28 cellular contexts compared by ENCODE assay signal in the genomic region with DNA sequence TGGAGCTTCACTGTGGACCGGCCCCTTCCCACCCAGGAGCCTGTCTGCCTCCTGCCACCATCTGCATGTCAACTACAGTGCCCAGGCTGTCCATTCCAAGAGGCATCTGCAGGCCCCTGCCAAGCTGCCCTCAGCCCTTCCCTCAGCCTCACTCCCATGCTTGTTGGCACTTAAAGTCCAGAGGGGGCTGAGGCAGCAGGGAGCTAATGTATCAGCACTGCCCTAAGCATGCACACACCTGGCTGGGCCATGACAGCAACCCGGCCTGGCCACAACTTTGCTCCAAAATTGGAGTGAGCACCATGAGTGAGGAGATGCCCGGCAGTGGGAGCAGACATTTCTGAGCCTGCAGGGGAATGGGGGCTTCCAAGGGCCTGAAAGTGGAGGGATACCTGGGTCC.
"Had no signal": no experiment of that assay in that cellular context is flagged by ENCODE, and none has a peak within 500 bp of the region (broad histone marks: within the 10 kb centered on the region; RNA-seq: fewer than 3 reads in every experiment).

No MANE protein-coding gene starts in this region.

- H3K4me3 Mint-ChIP-seq: stimulated activated effector memory CD8-positive, alpha-beta T cell treated with anti-CD3 and anti-CD28 coated beads, Interleukin-12 subunit alpha, Interleukin-12 subunit beta, amount 100 ng/mL, for 72 hours; stimulated activated memory B cell treated with anti-CD40 and anti-IgM and Interleukin-4, amounts not matched to agents 10 μg/mL and 1 μg/mL and 100 μg/mL, for 72 hours; stimulated activated naive B cell treated with anti-CD40 and anti-IgM and Interleukin-4, amounts not matched to agents 10 μg/mL and 1 μg/mL and 100 μg/mL, for 72 hours; stimulated activated naive CD8-positive, alpha-beta T cell treated with anti-CD3 and anti-CD28 coated beads, Interleukin-15, amount 100 ng/mL, for 72 hours; stimulated activated naive CD8-positive, alpha-beta T cell treated with anti-CD3 and anti-CD28 coated beads, Interleukin-15, Interleukin-2, amounts not matched to agents 100 ng/mL and 50 ng/mL, for 24 hours; type B pancreatic cell had no signal

- H3K4me1 Mint-ChIP-seq: stimulated activated effector memory CD8-positive, alpha-beta T cell treated with anti-CD3 and anti-CD28 coated beads, Interleukin-12 subunit alpha, Interleukin-12 subunit beta, amount 100 ng/mL, for 72 hours; stimulated activated memory B cell treated with anti-CD40 and anti-IgM and Interleukin-4, amounts not matched to agents 10 μg/mL and 1 μg/mL and 100 μg/mL, for 72 hours; stimulated activated naive B cell treated with anti-CD40 and anti-IgM and Interleukin-4, amounts not matched to agents 10 μg/mL and 1 μg/mL and 100 μg/mL, for 72 hours; stimulated activated naive CD8-positive, alpha-beta T cell treated with anti-CD3 and anti-CD28 coated beads, Interleukin-15, amount 100 ng/mL, for 72 hours had no signal

- H3K4me1 ChIP-seq: stomach, suprapubic skin, testis, thyroid gland, tibial artery, tibial nerve, transverse colon, upper lobe of left lung, upper lobe of right lung, uterus, vagina had no signal

- H3K9me3 Mint-ChIP-seq: type B pancreatic cell had no signal

- DNase-seq: stimulated activated CD4-positive, alpha-beta T cell treated with anti-CD3 and anti-CD28 coated beads, Interleukin-2, amount 100 ng/mL, for 48 hours; stimulated activated CD4-positive, alpha-beta T cell treated with anti-CD3 and anti-CD28 coated beads, Interleukin-4, amount 100 ng/mL, for 1 hour; stimulated activated CD4-positive, alpha-beta T cell treated with anti-CD3 and anti-CD28 coated beads, Interleukin-4, amount 100 ng/mL, for 24 hours; stimulated activated CD4-positive, alpha-beta T cell treated with anti-CD3 and anti-CD28 coated beads, Interleukin-4, amount 100 ng/mL, for 4 hours; stimulated activated CD8-positive, alpha-beta memory T cell treated with anti-CD3 and anti-CD28 coated beads, Interleukin-4, amount 100 ng/mL, for 48 hours; stimulated activated naive B cell treated with anti-CD40 and anti-IgM and Interleukin-4, amounts not matched to agents 10 μg/mL and 1 μg/mL and 100 μg/mL, for 72 hours; stimulated activated naive CD4-positive, alpha-beta T cell; stimulated activated naive CD4-positive, alpha-beta T cell treated with Interleukin-2 at 50 U/mL for 16 hours; stimulated activated naive CD8-positive, alpha-beta T cell treated with anti-CD3 and anti-CD28 coated beads, Interleukin-15, amount 100 ng/mL, for 72 hours; stimulated activated naive CD8-positive, alpha-beta T cell treated with anti-CD3 and anti-CD28 coated beads, Interleukin-15, Interleukin-2, amounts not matched to agents 100 U/mL and 50 U/mL, for 24 hours; stomach; substantia nigra; testis; thyroid gland; tibial artery; transverse colon; trophoblast cell; upper lobe of right lung; uterus had no signal

- H3K36me3 Mint-ChIP-seq: stimulated activated effector memory CD8-positive, alpha-beta T cell treated with anti-CD3 and anti-CD28 coated beads, Interleukin-12 subunit alpha, Interleukin-12 subunit beta, amount 100 ng/mL, for 72 hours; stimulated activated memory B cell treated with anti-CD40 and anti-IgM and Interleukin-4, amounts not matched to agents 10 μg/mL and 1 μg/mL and 100 μg/mL, for 72 hours; stimulated activated naive B cell treated with anti-CD40 and anti-IgM and Interleukin-4, amounts not matched to agents 10 μg/mL and 1 μg/mL and 100 μg/mL, for 72 hours; type B pancreatic cell had no signal

- H3K27ac ChIP-seq: stomach, suprapubic skin, testis, thoracic aorta, thyroid gland, tibial artery, tibial nerve, transverse colon, upper lobe of left lung, upper lobe of right lung, uterus, vagina had no signal

- H3K9me3 ChIP-seq: testis, thoracic aorta, thyroid gland, tibial artery, upper lobe of right lung, uterus, vagina had no signal

- H3K27me3 ChIP-seq: stomach, suprapubic skin, testis, thyroid gland, tibial artery, tibial nerve, transverse colon, upper lobe of left lung, upper lobe of right lung, uterus, vagina had no signal

- H3K36me3 ChIP-seq: stomach, suprapubic skin, thoracic aorta, thyroid gland, tibial artery, tibial nerve, transverse colon, upper lobe of left lung, upper lobe of right lung, uterus, vagina had no signal

- H3K4me3 ChIP-seq: stomach, suprapubic skin, testis, thoracic aorta, thyroid gland, tibial artery, tibial nerve, transverse colon, upper lobe of left lung, upper lobe of right lung, uterus, vagina had no signal

- ATAC-seq: stimulated activated effector memory CD8-positive, alpha-beta T cell treated with anti-CD3 and anti-CD28 coated beads, Interleukin-12 subunit alpha, Interleukin-12 subunit beta, amount 100 ng/mL, for 72 hours; stimulated activated memory B cell treated with anti-CD40 and anti-IgM and Interleukin-4, amounts not matched to agents 10 μg/mL and 1 μg/mL and 100 μg/mL, for 72 hours; stimulated activated naive B cell treated with anti-CD40 and anti-IgM and Interleukin-4, amounts not matched to agents 10 μg/mL and 1 μg/mL and 100 μg/mL, for 72 hours; stimulated activated naive CD8-positive, alpha-beta T cell treated with anti-CD3 and anti-CD28 coated beads, Interleukin-15, amount 100 ng/mL, for 72 hours; stimulated activated naive CD8-positive, alpha-beta T cell treated with anti-CD3 and anti-CD28 coated beads, Interleukin-15, Interleukin-2, amounts not matched to agents 100 U/mL and 50 U/mL, for 24 hours; upper lobe of right lung had no signal

- H3K27me3 Mint-ChIP-seq: stimulated activated memory B cell treated with anti-CD40 and anti-IgM and Interleukin-4, amounts not matched to agents 10 μg/mL and 1 μg/mL and 100 μg/mL, for 72 hours; stimulated activated naive B cell treated with anti-CD40 and anti-IgM and Interleukin-4, amounts not matched to agents 10 μg/mL and 1 μg/mL and 100 μg/mL, for 72 hours; stimulated activated naive CD8-positive, alpha-beta T cell treated with anti-CD3 and anti-CD28 coated beads, Interleukin-15, amount 100 ng/mL, for 72 hours; stimulated activated naive CD8-positive, alpha-beta T cell treated with anti-CD3 and anti-CD28 coated beads, Interleukin-15, Interleukin-2, amounts not matched to agents 100 ng/mL and 50 ng/mL, for 24 hours; type B pancreatic cell had no signal

- H3K27ac Mint-ChIP-seq: stimulated activated effector memory CD8-positive, alpha-beta T cell treated with anti-CD3 and anti-CD28 coated beads, Interleukin-12 subunit alpha, Interleukin-12 subunit beta, amount 100 ng/mL, for 72 hours; stimulated activated memory B cell treated with anti-CD40 and anti-IgM and Interleukin-4, amounts not matched to agents 10 μg/mL and 1 μg/mL and 100 μg/mL, for 72 hours; stimulated activated naive B cell treated with anti-CD40 and anti-IgM and Interleukin-4, amounts not matched to agents 10 μg/mL and 1 μg/mL and 100 μg/mL, for 72 hours; stimulated activated naive CD8-positive, alpha-beta T cell treated with anti-CD3 and anti-CD28 coated beads, Interleukin-15, amount 100 ng/mL, for 72 hours; stimulated activated naive CD8-positive, alpha-beta T cell treated with anti-CD3 and anti-CD28 coated beads, Interleukin-15, Interleukin-2, amounts not matched to agents 100 ng/mL and 50 ng/mL, for 24 hours; type B pancreatic cell had no signal
